Comparison of ENCODE assay signal across 2 cellular contexts in the genomic region with DNA sequence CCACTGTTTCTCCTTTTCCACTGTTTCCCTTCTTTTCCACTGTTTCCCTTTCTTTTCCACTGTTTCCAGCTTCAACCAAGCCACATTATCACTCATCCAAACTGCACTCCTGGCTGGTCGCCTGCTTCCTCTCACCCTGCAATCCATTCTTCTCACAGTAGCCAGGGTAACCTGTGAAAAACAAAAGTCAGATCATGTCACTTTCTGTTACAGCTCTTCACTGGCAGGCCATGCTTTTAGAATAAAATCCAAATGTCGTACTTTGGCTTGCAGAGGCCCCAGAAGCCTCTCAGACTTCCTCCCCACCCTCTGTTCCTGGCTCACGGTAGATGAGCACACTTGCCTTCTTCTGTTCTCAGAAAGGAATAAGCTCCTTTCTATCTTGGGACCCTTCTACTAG.
TF ChIP-seq lines count a peak whose summit lies in the region.

No MANE protein-coding gene starts in this region.

TF ChIP-seq in SK-N-SH treated with all-trans-retinoic acid at 6 μM for 48 hours, 23 proteins besides CTCF, POLR2A, EP300 and RAD21:
- TF ChIP-seq ISL1 (CRISPR knock-in tag; IDR thresholded peaks at IDR 0.05) (no peak), RARB (CRISPR knock-in tag; IDR thresholded peaks at IDR 0.05) (no peak), ZFP3 (CRISPR knock-in tag; IDR thresholded peaks at IDR 0.05) (no peak), ZNF565 (CRISPR knock-in tag; conservative IDR thresholded peaks at IDR 0.05; ENCODE audit: low read depth) (no peak), CSRNP3 (CRISPR knock-in tag; IDR thresholded peaks at IDR 0.05) (no peak), PPARA (CRISPR knock-in tag; IDR thresholded peaks at IDR 0.05; ENCODE audit: borderline replicate concordance) (no peak), TSHZ2 (CRISPR knock-in tag; IDR thresholded peaks at IDR 0.05) (no peak), OSR1 (CRISPR knock-in tag; IDR thresholded peaks at IDR 0.05) (no peak), ZNF8 (CRISPR knock-in tag; IDR thresholded peaks at IDR 0.05) (no peak), ZC3H10 (CRISPR knock-in tag; IDR thresholded peaks at IDR 0.05) (no peak), CSDC2 (CRISPR knock-in tag; IDR thresholded peaks at IDR 0.05) (no peak)
- TF ChIP-seq, protein P1, sequence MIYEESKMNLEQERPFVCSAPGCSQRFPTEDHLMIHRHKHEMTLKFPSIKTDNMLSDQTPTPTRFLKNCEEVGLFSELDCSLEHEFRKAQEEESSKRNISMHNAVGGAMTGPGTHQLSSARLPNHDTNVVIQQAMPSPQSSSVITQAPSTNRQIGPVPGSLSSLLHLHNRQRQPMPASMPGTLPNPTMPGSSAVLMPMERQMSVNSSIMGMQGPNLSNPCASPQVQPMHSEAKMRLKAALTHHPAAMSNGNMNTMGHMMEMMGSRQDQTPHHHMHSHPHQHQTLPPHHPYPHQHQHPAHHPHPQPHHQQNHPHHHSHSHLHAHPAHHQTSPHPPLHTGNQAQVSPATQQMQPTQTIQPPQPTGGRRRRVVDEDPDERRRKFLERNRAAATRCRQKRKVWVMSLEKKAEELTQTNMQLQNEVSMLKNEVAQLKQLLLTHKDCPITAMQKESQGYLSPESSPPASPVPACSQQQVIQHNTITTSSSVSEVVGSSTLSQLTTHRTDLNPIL (CRISPR knock-in tag; IDR thresholded peaks at IDR 0.05; ENCODE audit: low read depth): no peak
- TF ChIP-seq, protein P2, sequence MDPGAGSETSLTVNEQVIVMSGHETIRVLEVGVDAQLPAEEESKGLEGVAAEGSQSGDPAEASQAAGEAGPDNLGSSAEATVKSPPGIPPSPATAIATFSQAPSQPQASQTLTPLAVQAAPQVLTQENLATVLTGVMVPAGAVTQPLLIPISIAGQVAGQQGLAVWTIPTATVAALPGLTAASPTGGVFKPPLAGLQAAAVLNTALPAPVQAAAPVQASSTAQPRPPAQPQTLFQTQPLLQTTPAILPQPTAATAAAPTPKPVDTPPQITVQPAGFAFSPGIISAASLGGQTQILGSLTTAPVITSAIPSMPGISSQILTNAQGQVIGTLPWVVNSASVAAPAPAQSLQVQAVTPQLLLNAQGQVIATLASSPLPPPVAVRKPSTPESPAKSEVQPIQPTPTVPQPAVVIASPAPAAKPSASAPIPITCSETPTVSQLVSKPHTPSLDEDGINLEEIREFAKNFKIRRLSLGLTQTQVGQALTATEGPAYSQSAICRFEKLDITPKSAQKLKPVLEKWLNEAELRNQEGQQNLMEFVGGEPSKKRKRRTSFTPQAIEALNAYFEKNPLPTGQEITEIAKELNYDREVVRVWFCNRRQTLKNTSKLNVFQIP (CRISPR knock-in tag; IDR thresholded peaks at IDR 0.05; ENCODE audit: borderline replicate concordance, low read depth): no peak
- TF ChIP-seq, protein P3, sequence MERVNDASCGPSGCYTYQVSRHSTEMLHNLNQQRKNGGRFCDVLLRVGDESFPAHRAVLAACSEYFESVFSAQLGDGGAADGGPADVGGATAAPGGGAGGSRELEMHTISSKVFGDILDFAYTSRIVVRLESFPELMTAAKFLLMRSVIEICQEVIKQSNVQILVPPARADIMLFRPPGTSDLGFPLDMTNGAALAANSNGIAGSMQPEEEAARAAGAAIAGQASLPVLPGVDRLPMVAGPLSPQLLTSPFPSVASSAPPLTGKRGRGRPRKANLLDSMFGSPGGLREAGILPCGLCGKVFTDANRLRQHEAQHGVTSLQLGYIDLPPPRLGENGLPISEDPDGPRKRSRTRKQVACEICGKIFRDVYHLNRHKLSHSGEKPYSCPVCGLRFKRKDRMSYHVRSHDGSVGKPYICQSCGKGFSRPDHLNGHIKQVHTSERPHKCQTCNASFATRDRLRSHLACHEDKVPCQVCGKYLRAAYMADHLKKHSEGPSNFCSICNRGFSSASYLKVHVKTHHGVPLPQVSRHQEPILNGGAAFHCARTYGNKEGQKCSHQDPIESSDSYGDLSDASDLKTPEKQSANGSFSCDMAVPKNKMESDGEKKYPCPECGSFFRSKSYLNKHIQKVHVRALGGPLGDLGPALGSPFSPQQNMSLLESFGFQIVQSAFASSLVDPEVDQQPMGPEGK (CRISPR knock-in tag; IDR thresholded peaks at IDR 0.05; ENCODE audit: borderline replicate concordance): no peak
TF ChIP-seq in SK-N-SH treated with all-trans-retinoic acid at 6 μM for 48 hours: peak in this region for 0.

TF ChIP-seq in SK-N-SH, 30 proteins besides CTCF, POLR2A, EP300 and RAD21:
- TF ChIP-seq FOXJ3 (CRISPR knock-in tag; IDR thresholded peaks at IDR 0.05): no peak
- TF ChIP-seq, protein P4, sequence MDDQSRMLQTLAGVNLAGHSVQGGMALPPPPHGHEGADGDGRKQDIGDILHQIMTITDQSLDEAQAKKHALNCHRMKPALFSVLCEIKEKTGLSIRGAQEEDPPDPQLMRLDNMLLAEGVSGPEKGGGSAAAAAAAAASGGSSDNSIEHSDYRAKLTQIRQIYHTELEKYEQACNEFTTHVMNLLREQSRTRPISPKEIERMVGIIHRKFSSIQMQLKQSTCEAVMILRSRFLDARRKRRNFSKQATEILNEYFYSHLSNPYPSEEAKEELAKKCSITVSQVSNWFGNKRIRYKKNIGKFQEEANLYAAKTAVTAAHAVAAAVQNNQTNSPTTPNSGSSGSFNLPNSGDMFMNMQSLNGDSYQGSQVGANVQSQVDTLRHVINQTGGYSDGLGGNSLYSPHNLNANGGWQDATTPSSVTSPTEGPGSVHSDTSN (IDR thresholded peaks at IDR 0.05): no peak
- no peak for TF ChIP-seq GATA2 (CRISPR knock-in tag; IDR thresholded peaks at IDR 0.05)
- TF ChIP-seq SIN3A (IDR thresholded peaks at IDR 0.05; ENCODE audit: borderline replicate concordance, low read depth, low read length): no peak
- no peak for TF ChIP-seq TEAD4 (IDR thresholded peaks at IDR 0.05; ENCODE audit: borderline replicate concordance, insufficient read depth)
- TF ChIP-seq CHD2 (IDR thresholded peaks at IDR 0.05; ENCODE audit: low read length, partially characterized antibody): no peak
- TF ChIP-seq RXRA (IDR thresholded peaks at IDR 0.05; ENCODE audit: borderline replicate concordance, low read depth): no peak
